In genomic region chr2:235511187-235511661, GRCh38 we compare ENCODE assay signal across 10 cellular contexts. TPM values are rescaled to one million over a fixed set of nuclear protein-coding genes. Genes with fewer than 3 reads are reported as not detected.
DNase-seq lines count a peak whose midpoint lies in the region; ATAC-seq and TF ChIP-seq lines count a peak whose summit lies in the region.
"Had no signal": no experiment of that assay in that cellular context is flagged by ENCODE, and none has a peak within 500 bp of the region (broad histone marks: within the 10 kb centered on the region; RNA-seq: fewer than 3 reads in every experiment).

No MANE protein-coding gene starts in this region.

- H3K27ac ChIP-seq in RWPE1, result peak overlapping the region; percentile 82

- peak; percentile 88 for DNase-seq in HFFc6
- DNase-seq in RWPE1 (ENCODE audit: low spot score), result peak; percentile 94
- peak; percentile 88 for DNase-seq in fibroblast of the aortic adventitia (ENCODE audit: low read depth)
- peak; percentile 54 for DNase-seq in posterior vena cava (ENCODE audit: low spot score)
- no peak for DNase-seq in activated naive CD4-positive, alpha-beta T cell treated with anti-CD3 and anti-CD28 coated beads, Interleukin-2, amount 50 U/mL, for 72 hours (ENCODE audit: low spot score in 2 of 2)
- DNase-seq in DMS114 treated with DMSO at 0.1 percent for 48 hours (lab: John Stamatoyannopoulos, UW; ENCODE audit: unreplicated experiment), result no peak
- DNase-seq in NCI-H2081 treated with DMSO at 0.1 percent for 48 hours (lab: John Stamatoyannopoulos, UW), result no peak
- DNase-seq in activated T-cell treated with anti-CD3 and anti-CD28 coated beads for 4 hours, result no peak
- DNase-seq: activated CD4-positive, alpha-beta T cell treated with anti-CD3 and anti-CD28 coated beads for 1 hour; natural killer cell had no signal

- POLR2A ChIA-PET in RWPE1 (lab: Yijun Ruan, JAX; ENCODE audit: low non-redundant PET), result no interaction called here

- no peak overlapping the region for H3K4me3 ChIP-seq in fibroblast of the aortic adventitia (ENCODE audit: low read depth, low read length)

- no peak overlapping the region; the same call in 1 of the 2 replicates for H3K27ac Mint-ChIP-seq in HFFc6
- no peak overlapping the region for H3K27ac Mint-ChIP-seq in activated naive CD4-positive, alpha-beta T cell treated with anti-CD3 and anti-CD28 coated beads, Interleukin-2, amount 50 U/mL, for 72 hours
- H3K27ac Mint-ChIP-seq: natural killer cell had no signal

- H3K4me1 Mint-ChIP-seq in HFFc6 (ENCODE audit: low read depth), result no peaks in the 10 kb centered on the region; the same call in 1 of the 2 replicates
- H3K4me1 Mint-ChIP-seq: natural killer cell had no signal

- CTCF ChIA-PET in RWPE1 (lab: Yijun Ruan, JAX), result interaction anchor here (0.6 kb wide), 1 partner anchor 122 kb away, joined by 4 read pairs; no protein-coding TSS in a partner anchor

- H3K9me3 Mint-ChIP-seq in HFFc6, result no peaks in the 10 kb centered on the region
- no peaks in the 10 kb centered on the region for H3K9me3 Mint-ChIP-seq in activated naive CD4-positive, alpha-beta T cell treated with anti-CD3 and anti-CD28 coated beads, Interleukin-2, amount 50 U/mL, for 72 hours
- H3K9me3 Mint-ChIP-seq: natural killer cell had no signal

- intact Hi-C loops in posterior vena cava (cut with DNase I), result no loop called here

- no peak overlapping the region for H3K4me3 Mint-ChIP-seq in HFFc6
- H3K4me3 Mint-ChIP-seq: natural killer cell had no signal

- no peaks in the 10 kb centered on the region for H3K27me3 Mint-ChIP-seq in HFFc6 (ENCODE audit: insufficient read depth)

- TF ChIP-seq CTCF in HFFc6 (IDR thresholded peaks at IDR 0.05) (no peak), RWPE1 (conservative IDR thresholded peaks at IDR 0.05; ENCODE audit: low read depth) (no peak), fibroblast of the aortic adventitia (IDR thresholded peaks at IDR 0.05; ENCODE audit: insufficient read depth, low read length) (no peak)

- ATAC-seq in activated naive CD4-positive, alpha-beta T cell treated with anti-CD3 and anti-CD28 coated beads, Interleukin-2, amount 50 U/mL, for 72 hours, result no peak
- ATAC-seq: natural killer cell had no signal

- no peaks in the 10 kb centered on the region; the same call in 1 of the 2 replicates for H3K36me3 Mint-ChIP-seq in HFFc6 (ENCODE audit: low read depth)
- H3K36me3 Mint-ChIP-seq in activated naive CD4-positive, alpha-beta T cell treated with anti-CD3 and anti-CD28 coated beads, Interleukin-2, amount 50 U/mL, for 72 hours, result no peaks in the 10 kb centered on the region
- H3K36me3 Mint-ChIP-seq: natural killer cell had no signal

RNA-seq across cellular contexts. Expression of gene AGAP1, which starts 17.4 kb away (rescaled TPM):
- total RNA-seq in HFFc6 (2021; fragmentation: NEBNext Ultra II Directional; extraction: Animal tissue kit (Norgen Biotek cat#: 25700)), result 10 to 100 TPM; 14.1 to 16.0 (median 15.1) TPM
- 9.8 and 12.3 TPM in 2 replicates for total RNA-seq in fibroblast of the aortic adventitia (ENCODE audit: low replicate concordance)
- 10 to 100 TPM; 28.9 to 33.3 TPM for total RNA-seq in posterior vena cava
- 1 to 10 TPM in 1 of 2 donors, under 1 TPM in 1; 0.48 to 7.2 TPM for total RNA-seq in activated naive CD4-positive, alpha-beta T cell treated with anti-CD3 and anti-CD28 coated beads, Interleukin-2, amount 50 U/mL, for 72 hours

Comparison
In these comparisons a context has a peak if more than half of its experiments do, and no peak if none do; other contexts are left out.
1. DNase-seq: peak in HFFc6 (single experiment), RWPE1 (single experiment), fibroblast of the aortic adventitia (single experiment) and posterior vena cava (single experiment); none in activated naive CD4-positive, alpha-beta T cell treated with anti-CD3 and anti-CD28 coated beads, Interleukin-2, amount 50 U/mL, for 72 hours (0 of 2), DMS114 treated with DMSO at 0.1 percent for 48 hours (single experiment), NCI-H2081 treated with DMSO at 0.1 percent for 48 hours (single experiment) and activated T-cell treated with anti-CD3 and anti-CD28 coated beads for 4 hours (single experiment).